ENCODE assay signal across 18 cellular contexts in the genomic region with DNA sequence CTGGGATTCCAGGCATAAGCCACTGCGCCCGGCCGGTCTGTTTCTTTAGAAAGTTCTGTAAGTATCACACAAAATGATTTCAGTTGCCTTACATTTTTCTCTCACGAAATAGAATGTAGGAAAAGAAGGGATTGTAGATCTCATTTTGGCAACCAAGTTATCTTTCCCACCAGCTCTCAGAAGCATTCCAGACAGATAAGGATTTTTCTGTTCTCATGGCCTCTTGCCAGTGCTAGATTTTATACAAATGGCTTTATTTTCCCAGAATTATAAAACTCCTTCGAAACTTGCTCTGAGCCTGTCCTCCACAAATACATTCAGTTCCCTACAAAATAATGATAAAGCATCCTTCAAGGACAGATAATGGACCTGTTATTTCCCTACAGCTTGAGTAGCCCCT. TPM values are rescaled to one million over a fixed set of nuclear protein-coding genes. Genes with fewer than 3 reads are reported as not detected.
A peak's percentile ranks its signal among the peaks of the same experiment; 100 is the strongest.
DNase-seq lines count a peak whose midpoint lies in the region; ATAC-seq and TF ChIP-seq lines count a peak whose summit lies in the region.
"Had no signal": no experiment of that assay in that cellular context is flagged by ENCODE, and none has a peak within 500 bp of the region (broad histone marks: within the 10 kb centered on the region; RNA-seq: fewer than 3 reads in every experiment).

No MANE protein-coding gene starts in this region.

- no peak overlapping the region for H3K4me2 ChIP-seq in IMR-90 (ENCODE audit: low read depth, low read length)
- H3K4me2 ChIP-seq in mesendoderm (ENCODE audit: low read length) = no peak overlapping the region
- H3K4me2 ChIP-seq: A549 had no signal

- H3K4ac ChIP-seq in IMR-90 (ENCODE audit: low read depth, low read length) = no peak overlapping the region
- no peak overlapping the region for H3K4ac ChIP-seq in mesendoderm (ENCODE audit: low read depth, low read length)

- CTCF ChIA-PET in IMR-90 (lab: Yijun Ruan, JAX) = interaction anchor here (0.6 kb wide), 1 partner anchor 79 kb away, joined by 4 read pairs; no protein-coding TSS in a partner anchor

- H3K36me3 ChIP-seq in IMR-90 (ENCODE audit: control insufficient read depth, insufficient read depth, low read length) (peaks cover 16% of the 10 kb centered on the region), mesendoderm (ENCODE audit: control insufficient read depth, insufficient read depth, low read length) (peaks cover 3% of the 10 kb centered on the region)

- H3K4me1 ChIP-seq in IMR-90 (ENCODE audit: control insufficient read depth, insufficient read depth, low read length) = no peaks in the 10 kb centered on the region
- no peaks in the 10 kb centered on the region for H3K4me1 ChIP-seq in mesendoderm (ENCODE audit: control insufficient read depth, low read depth, low read length)
- H3K4me1 ChIP-seq: A549, BE2C had no signal

- H3K23ac ChIP-seq in IMR-90 (ENCODE audit: low read depth, low read length) (no peak overlapping the region), mesendoderm (ENCODE audit: low read length) (no peak overlapping the region)

- H4K91ac ChIP-seq in IMR-90 (ENCODE audit: insufficient read depth, low read depth, low read length) = no peak overlapping the region

- no TSS peak for BruUV-seq in IMR-90 (replicated peaks; lab: Mats Ljungman, UMichigan)

- H4K20me1 ChIP-seq in IMR-90 (ENCODE audit: insufficient read depth, low read length) = no peaks in the 10 kb centered on the region

- dilution Hi-C loops in IMR-90 (cut with HindIII; ENCODE audit: low sequenced_read_pairs, unreplicated experiment) = no loop called here

- no peak overlapping the region for H2AK5ac ChIP-seq in IMR-90 (ENCODE audit: low read depth, low read length)
- H2AK5ac ChIP-seq in mesendoderm (ENCODE audit: low read length) = no peak overlapping the region

- no peak overlapping the region for H3K27ac ChIP-seq in IMR-90 (ENCODE audit: insufficient read depth, low read length)
- no peak overlapping the region for H3K27ac ChIP-seq in mesendoderm (ENCODE audit: low read depth, low read length)
- H3K27ac ChIP-seq: A549, C4-2B had no signal

- peak; percentile 31 for DNase-seq in IMR-90
- DNase-seq in OCI-M1 (lab: John Stamatoyannopoulos, UW) = peak; percentile 2
- peak; percentile 45 for DNase-seq in astrocyte of the hippocampus (ENCODE audit: low read depth, low spot score)
- peak; percentile 11 for DNase-seq in inferior parietal cortex (ENCODE audit: extremely low spot score)
- DNase-seq in mesendoderm = no peak
- no peak for DNase-seq in stimulated activated naive CD4-positive, alpha-beta T cell treated with Interleukin-2 at 50 U/mL for 16 hours (lab: John Stamatoyannopoulos, UW)
- DNase-seq: BE2C; CD8-positive, alpha-beta T cell; COR-L47; DMS153; DMS79 treated with DMSO at 0.1 percent for 48 hours; GDM1; GOT3; H9 had no signal

- H4K8ac ChIP-seq in IMR-90 (ENCODE audit: low read depth in 2 of 2, low read length in 2 of 2) (no peak overlapping the region), mesendoderm (ENCODE audit: low read depth, low read length) (no peak overlapping the region)

- H3K9me3 ChIP-seq in IMR-90 (ENCODE audit: control insufficient read depth, insufficient read depth, low read length) = no peaks in the 10 kb centered on the region
- H3K9me3 ChIP-seq: A549, BE2C had no signal

- H3K9ac ChIP-seq in IMR-90 (ENCODE audit: low read depth, low read length) (no peak overlapping the region), mesendoderm (ENCODE audit: low read length) (no peak overlapping the region)

- no peak for TF ChIP-seq CTCF in IMR-90 (conservative IDR thresholded peaks at IDR 0.05; ENCODE audit: low read depth, low read length)

- H3K4me3 ChIP-seq in IMR-90 (ENCODE audit: insufficient read depth, low read depth, low read length) (no peak overlapping the region), mesendoderm (ENCODE audit: low read length) (no peak overlapping the region)
- H3K4me3 ChIP-seq: A549 had no signal

- H2AFZ ChIP-seq in IMR-90 (replicated peaks; ENCODE audit: low read length, poor library complexity) = no peak overlapping the region

- H2BK120ac ChIP-seq in IMR-90 (ENCODE audit: low read depth, low read length) (no peak overlapping the region), mesendoderm (ENCODE audit: low read depth, low read length) (no peak overlapping the region)

- no peak overlapping the region for H3K18ac ChIP-seq in IMR-90 (ENCODE audit: low read depth, low read length)
- no peak overlapping the region for H3K18ac ChIP-seq in mesendoderm (ENCODE audit: low read length)

- intact Hi-C loops in IMR-90 (cut with micrococcal nuclease) = no loop called here

- no peak for ATAC-seq in IMR-90 (ENCODE audit: low read depth)
- no peak for ATAC-seq in GM18867 (IDR thresholded peaks at IDR 0.05; ENCODE audit: unreplicated experiment)
- ATAC-seq: A549; CD8-positive, alpha-beta T cell had no signal

- no peak for TF ChIP-seq POLR2A in IMR-90 (IDR thresholded peaks at IDR 0.05; ENCODE audit: low read depth, low read length)

- H2BK15ac ChIP-seq in IMR-90 (ENCODE audit: low read depth, low read length) = no peak overlapping the region
- H2BK15ac ChIP-seq in mesendoderm (replicated peaks; ENCODE audit: low read depth) = no peak overlapping the region

- no peaks in the 10 kb centered on the region for H3K79me2 ChIP-seq in mesendoderm (ENCODE audit: control insufficient read depth, insufficient read depth, low read length)

- WGBS in IMR-90 (ENCODE audit: extremely low coverage in 2 of 2, insufficient read length in 1 of 2), 2 experiments = no CpG with 5 or more reads among the region's 5 CpGs
- WGBS in mesendoderm (ENCODE audit: extremely low coverage, insufficient coverage, low lambda C conversion rate) = no CpG with 5 or more reads among the region's 5 CpGs

- POLR2A ChIA-PET in IMR-90 (lab: Charles Lee; ENCODE audit: unreplicated experiment) = no interaction called here

- H3K56ac ChIP-seq in IMR-90 (ENCODE audit: extremely low read depth, insufficient read depth, low read length) (no peak overlapping the region), mesendoderm (ENCODE audit: low read length) (no peak overlapping the region)

- TF ChIP-seq RAD21 in IMR-90 (IDR thresholded peaks at IDR 0.05; ENCODE audit: low read length) = no peak

- H3K27me3 ChIP-seq in IMR-90 (ENCODE audit: control insufficient read depth, insufficient read depth, low read length) = no peaks in the 10 kb centered on the region
- H3K27me3 ChIP-seq in mesendoderm (ENCODE audit: insufficient read depth, low read length, poor library complexity) = no peaks in the 10 kb centered on the region
- H3K27me3 ChIP-seq: BE2C had no signal

- no peak overlapping the region for H4K5ac ChIP-seq in IMR-90 (ENCODE audit: low read depth, low read length)
- no peak overlapping the region for H4K5ac ChIP-seq in mesendoderm (ENCODE audit: low read length)

- H3K14ac ChIP-seq in IMR-90 (replicated peaks; ENCODE audit: low read depth, low read length) = no peak overlapping the region

- H3K79me1 ChIP-seq in IMR-90 (ENCODE audit: low read depth in 1 of 2, low read length in 2 of 2) (peaks cover 0 to 4% of the 10 kb centered on the region in 2 experiments; a peak in 1 of 4 replicates), mesendoderm (ENCODE audit: low read length) (no peaks in the 10 kb centered on the region)

- H2BK5ac ChIP-seq in IMR-90 (ENCODE audit: low read depth, low read length, poor library complexity, severe bottlenecking) (no peak overlapping the region), mesendoderm (ENCODE audit: low read length) (no peak overlapping the region)

- H3K9me1 ChIP-seq in IMR-90 (ENCODE audit: insufficient read depth, low read length) = no peaks in the 10 kb centered on the region

- H2BK20ac ChIP-seq in IMR-90 (ENCODE audit: low read depth, low read length) = no peak overlapping the region

- in situ Hi-C loops in IMR-90 (cut with MboI; ENCODE audit: low sequenced_read_pairs) = no loop called here

- no peak overlapping the region for H2AK9ac ChIP-seq in IMR-90 (replicated peaks; ENCODE audit: low read depth, low read length, poor library complexity)

TF ChIP-seq in IMR-90, 13 proteins besides CTCF, POLR2A, EP300 and RAD21 (continues in another document):
- no peak for TF ChIP-seq CEBPB (IDR thresholded peaks at IDR 0.05; ENCODE audit: low read depth, low read length)
- TF ChIP-seq BHLHE40 (IDR thresholded peaks at IDR 0.05; ENCODE audit: low read depth, low read length) = no peak
- TF ChIP-seq MAFK (IDR thresholded peaks at IDR 0.05; ENCODE audit: low read depth, low read length) = no peak
- TF ChIP-seq MAZ (IDR thresholded peaks at IDR 0.05; ENCODE audit: borderline replicate concordance, low read depth, low read length) = no peak
- TF ChIP-seq, protein P1, sequence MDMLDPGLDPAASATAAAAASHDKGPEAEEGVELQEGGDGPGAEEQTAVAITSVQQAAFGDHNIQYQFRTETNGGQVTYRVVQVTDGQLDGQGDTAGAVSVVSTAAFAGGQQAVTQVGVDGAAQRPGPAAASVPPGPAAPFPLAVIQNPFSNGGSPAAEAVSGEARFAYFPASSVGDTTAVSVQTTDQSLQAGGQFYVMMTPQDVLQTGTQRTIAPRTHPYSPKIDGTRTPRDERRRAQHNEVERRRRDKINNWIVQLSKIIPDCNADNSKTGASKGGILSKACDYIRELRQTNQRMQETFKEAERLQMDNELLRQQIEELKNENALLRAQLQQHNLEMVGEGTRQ (IDR thresholded peaks at IDR 0.05; ENCODE audit: low read depth, low read length) = no peak
- TF ChIP-seq RCOR1 (IDR thresholded peaks at IDR 0.05; ENCODE audit: insufficient replicate concordance, low read length) = no peak
- TF ChIP-seq FOS (IDR thresholded peaks at IDR 0.05; ENCODE audit: low read depth, low read length) = no peak
- TF ChIP-seq RFX5 (IDR thresholded peaks at IDR 0.05; ENCODE audit: low read depth, low read length) = no peak
- no peak for TF ChIP-seq MXI1 (IDR thresholded peaks at IDR 0.05; ENCODE audit: borderline replicate concordance, low read depth, low read length)
- no peak for TF ChIP-seq NFE2L2 (IDR thresholded peaks at IDR 0.05; ENCODE audit: low read depth, low read length)

RNA-seq across cellular contexts. Expression of a gene that starts 46.9 kb away (rescaled TPM):
- 60.0 and 60.4 TPM in 2 replicates for total RNA-seq in IMR-90 (2012; rRNA removed)
- 30.5 and 33.1 TPM in 2 replicates for polyA plus RNA-seq in IMR-90 (2012; rRNA removed)
- polyA plus RNA-seq in IMR-90 (2012; cell fraction: cytosol; rRNA removed) = 19.3 and 26.9 TPM in 2 replicates
- polyA plus RNA-seq in IMR-90 (2012; cell fraction: nucleus; rRNA removed; ENCODE audit: low replicate concordance) = 12.0 and 37.3 TPM in 2 replicates
- 55.7 TPM for polyA plus RNA-seq in mesendoderm (2013, experiment 1 of 2)
- 55.1 TPM for polyA plus RNA-seq in mesendoderm (2013, experiment 2 of 2)

RNA-seq across cellular contexts. Expression of a gene that starts 58.3 kb away (rescaled TPM):
- not detected in 2 replicates for total RNA-seq in IMR-90 (2012; rRNA removed)
- polyA plus RNA-seq in IMR-90 (2012; rRNA removed) = not detected in 2 replicates
- polyA plus RNA-seq in IMR-90 (2012; cell fraction: cytosol; rRNA removed) = not detected in 2 replicates
- polyA plus RNA-seq in IMR-90 (2012; cell fraction: nucleus; rRNA removed; ENCODE audit: low replicate concordance) = 0.12 TPM in 1 of 2 replicates, not detected in the other
- 0.03 TPM for polyA plus RNA-seq in mesendoderm (2013, experiment 1 of 2)
- polyA plus RNA-seq in mesendoderm (2013, experiment 2 of 2) = not detected
- total RNA-seq: H9 had no signal
- polyA plus RNA-seq: A549, AG04450 had no signal

Comparison
In these comparisons a context has a peak if more than half of its experiments do, and no peak if none do; other contexts are left out.
1. DNase-seq: peak in IMR-90 (single experiment), OCI-M1 (single experiment), astrocyte of the hippocampus (single experiment) and inferior parietal cortex (single experiment); none in mesendoderm (single experiment) and stimulated activated naive CD4-positive, alpha-beta T cell treated with Interleukin-2 at 50 U/mL for 16 hours (single experiment).